Comparison of ENCODE assay signal across 21 cellular contexts in the genomic region with DNA sequence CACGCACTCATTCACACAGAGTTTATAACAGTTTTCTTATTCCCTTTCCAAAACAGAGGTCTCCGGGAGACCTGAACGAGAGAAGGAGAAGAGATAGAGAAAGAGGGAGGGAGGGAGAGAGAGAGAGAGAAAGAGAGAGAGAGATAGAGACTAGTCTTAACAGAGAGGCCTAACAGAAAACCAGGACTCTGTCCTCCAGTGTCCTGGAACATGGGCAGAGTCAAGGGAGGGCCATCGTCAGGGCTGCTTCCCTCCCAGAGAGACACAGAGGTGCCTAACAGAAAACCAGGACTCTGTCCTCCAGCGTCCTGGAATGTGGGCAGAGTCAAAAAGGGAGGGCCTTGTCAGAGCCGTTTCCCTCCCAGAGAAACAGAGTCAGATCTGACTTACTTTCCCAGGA.
A peak's percentile ranks its signal among the peaks of the same experiment; 100 is the strongest.
DNase-seq lines count a peak whose midpoint lies in the region; ATAC-seq and TF ChIP-seq lines count a peak whose summit lies in the region.
"Had no signal": no experiment of that assay in that cellular context is flagged by ENCODE, and none has a peak within 500 bp of the region (broad histone marks: within the 10 kb centered on the region; RNA-seq: fewer than 3 reads in every experiment).

No MANE protein-coding gene starts in this region.

- no peak for DNase-seq in right cardiac atrium
- DNase-seq in heart right ventricle = no peak
- DNase-seq in body of pancreas = no peak
- DNase-seq in esophagus muscularis mucosa (ENCODE audit: extremely low spot score) = peak; percentile 37
- no peak for DNase-seq in germinal center (ENCODE audit: low spot score)
- DNase-seq in NCI-H1436 treated with DMSO at 0.1 percent for 48 hours (lab: John Stamatoyannopoulos, UW) = no peak
- DNase-seq: 8988T; ACHN; AML-193; BE2C; Calu3; CD4-positive, alpha-beta T cell; COR-L47; DMS53; DMS79 treated with DMSO at 0.1 percent for 48 hours; GF-D8; GOT3 had no signal

- H3K9me3 ChIP-seq in right cardiac atrium (ENCODE audit: control insufficient read depth, low read length) (no peaks in the 10 kb centered on the region), heart right ventricle (peaks cover 0 to 18% (median 0%) of the 10 kb centered on the region in 11 donors), HEK293 (ENCODE audit: control insufficient read depth, insufficient read depth, low read depth, low read length) (peaks cover 2% of the 10 kb centered on the region; the same call in 1 of the 2 replicates), body of pancreas (no peaks in the 10 kb centered on the region), esophagus muscularis mucosa (peaks cover 0 to 18% (median 10%) of the 10 kb centered on the region in 4 donors)
- H3K9me3 ChIP-seq: BE2C, HAP-1 had no signal

- H3K27me3 ChIP-seq in right cardiac atrium (ENCODE audit: control insufficient read depth, insufficient read depth) = no peaks in the 10 kb centered on the region
- H3K27me3 ChIP-seq in heart right ventricle = peaks cover 0 to 18% (median 5%) of the 10 kb centered on the region in 7 donors
- no peaks in the 10 kb centered on the region for H3K27me3 ChIP-seq in body of pancreas
- peaks cover 0 to 12% (median 0%) of the 10 kb centered on the region in 4 donors for H3K27me3 ChIP-seq in esophagus muscularis mucosa
- H3K27me3 ChIP-seq: BLaER1 treated with 17β-estradiol and CSF1 and Interleukin-3, amounts not matched to agents 10 nM and 100 nM had no signal

- 29% methylated on average over 6 of the region's 6 CpGs for WGBS in right cardiac atrium
- 30 to 34% methylated on average over 6 of the region's 6 CpGs for WGBS in heart right ventricle, 2 donors
- 19 to 22% methylated on average over 6 of the region's 6 CpGs for WGBS in body of pancreas, 2 donors
- 46% methylated on average over 6 of the region's 6 CpGs for WGBS in esophagus muscularis mucosa

- TF ChIP-seq CTCF in heart right ventricle (IDR thresholded peaks at IDR 0.05) (no peak), HEK293 (tag by site-specific recombination; IDR thresholded peaks at IDR 0.05) (no peak), body of pancreas (IDR thresholded peaks at IDR 0.05) (no peak), esophagus muscularis mucosa (IDR thresholded peaks at IDR 0.05) (no peak)

- no peaks in the 10 kb centered on the region for H3K36me3 ChIP-seq in heart right ventricle
- H3K36me3 ChIP-seq in HEK293 (ENCODE audit: control insufficient read depth in 2 of 2, insufficient read depth in 1 of 2, low read length in 2 of 2) = no peaks in the 10 kb centered on the region
- H3K36me3 ChIP-seq in body of pancreas (replicated peaks in 1 of 2; ENCODE audit: insufficient read depth in 1 of 2, low read depth in 2 of 2) = no peaks in the 10 kb centered on the region
- no peaks in the 10 kb centered on the region for H3K36me3 ChIP-seq in esophagus muscularis mucosa
- H3K36me3 ChIP-seq: BE2C; BLaER1 treated with 17β-estradiol and CSF1 and Interleukin-3, amounts not matched to agents 10 nM and 100 nM; HAP-1 had no signal

- TF ChIP-seq POLR2A in body of pancreas (IDR thresholded peaks at IDR 0.05) (no peak), esophagus muscularis mucosa (IDR thresholded peaks at IDR 0.05; ENCODE audit: low read depth) (no peak)

- CTCF ChIA-PET in HEK293 (lab: Yijun Ruan, JAX) = interaction anchor here (0.6 to 0.7 kb wide), 2 partner anchors 103 to 203 kb away, joined by 3 read pairs; no protein-coding TSS in a partner anchor

- TF ChIP-seq EP300 in esophagus muscularis mucosa (IDR thresholded peaks at IDR 0.05) = no peak

- peaks cover 1% of the 10 kb centered on the region for H3K4me1 ChIP-seq in right cardiac atrium (ENCODE audit: control insufficient read depth, insufficient read depth, low read length)
- no peaks in the 10 kb centered on the region for H3K4me1 ChIP-seq in heart right ventricle
- no peaks in the 10 kb centered on the region for H3K4me1 ChIP-seq in HEK293 (ENCODE audit: control insufficient read depth, insufficient read depth, low read length)
- H3K4me1 ChIP-seq in body of pancreas = peaks cover 29% of the 10 kb centered on the region
- no peaks in the 10 kb centered on the region for H3K4me1 ChIP-seq in esophagus muscularis mucosa
- H3K4me1 ChIP-seq: A549; BE2C; BLaER1 treated with 17β-estradiol and CSF1 and Interleukin-3, amounts not matched to agents 10 nM and 100 nM; HAP-1 had no signal

- POLR2A ChIA-PET in HEK293 (lab: Yijun Ruan, JAX) = no interaction called here

- intact Hi-C loops in right cardiac atrium (cut with DNase I) = no loop called here
- intact Hi-C loops in heart right ventricle (cut with DNase I) = no loop called here
- intact Hi-C loops in body of pancreas (cut with DNase I) = no loop called here
- intact Hi-C loops in esophagus muscularis mucosa (cut with DNase I) = no loop called here

- H3K4me3 ChIP-seq in right cardiac atrium (ENCODE audit: low read length) = no peak overlapping the region
- no peak overlapping the region for H3K4me3 ChIP-seq in heart right ventricle
- no peak overlapping the region for H3K4me3 ChIP-seq in HEK293 (ENCODE audit: low read depth, low read length)
- H3K4me3 ChIP-seq in body of pancreas = no peak overlapping the region
- no peak overlapping the region for H3K4me3 ChIP-seq in esophagus muscularis mucosa
- H3K4me3 ChIP-seq: A549; BLaER1 treated with 17β-estradiol and CSF1 and Interleukin-3, amounts not matched to agents 10 nM and 100 nM; HAP-1 had no signal

- peak; percentile 51 to 54 for ATAC-seq in right cardiac atrium
- ATAC-seq in heart right ventricle = no peak
- peak; percentile 30 for ATAC-seq in body of pancreas
- ATAC-seq: A549 had no signal

- H3K27ac ChIP-seq in right cardiac atrium (ENCODE audit: low read length) (no peak overlapping the region), heart right ventricle (no peak overlapping the region), HEK293 (ENCODE audit: extremely low read depth, low read depth, low read length) (no peak overlapping the region), body of pancreas (peak overlapping the region in 1 of 4 donors; percentile 46), esophagus muscularis mucosa (replicated peaks in 1 of 4) (no peak overlapping the region)
- H3K27ac ChIP-seq: A549; BLaER1 treated with 17β-estradiol and CSF1 and Interleukin-3, amounts not matched to agents 10 nM and 100 nM had no signal

TF ChIP-seq in HEK293, 187 proteins besides CTCF, POLR2A, EP300 and RAD21:
- peak; percentile 61; the same call in 1 of the 2 replicates for TF ChIP-seq ZNF596 (tag by site-specific recombination; IDR thresholded peaks at IDR 0.05)
- TF ChIP-seq YY1 (tag by site-specific recombination; IDR thresholded peaks at IDR 0.05) = no peak

Comparison
In these comparisons a context has a peak if more than half of its experiments do, and no peak if none do; other contexts are left out.
1. ATAC-seq: peak in right cardiac atrium (2 of 2) and body of pancreas (single experiment); none in heart right ventricle (0 of 8).